16 cellular contexts compared by ENCODE assay signal in the genomic region with DNA sequence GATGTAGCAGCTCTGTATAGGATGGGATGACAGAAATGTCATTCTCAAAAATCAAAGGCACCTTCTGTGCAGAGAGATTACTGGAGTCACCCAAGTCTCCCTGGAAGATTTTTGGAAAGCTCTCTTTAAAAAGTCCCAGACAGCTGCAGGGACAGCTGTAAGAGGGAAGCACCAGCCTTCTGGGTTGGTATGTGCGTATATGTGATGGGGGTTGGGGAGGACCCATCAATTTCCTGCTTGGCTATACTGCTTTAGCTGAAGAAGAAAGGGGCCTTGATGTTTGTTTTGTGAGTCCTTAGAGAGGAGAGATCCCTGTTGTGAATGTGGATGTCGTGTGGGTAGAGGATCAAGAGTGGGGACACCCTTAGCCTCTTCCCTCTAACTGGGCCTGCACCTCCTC. TPM values are rescaled to one million over a fixed set of nuclear protein-coding genes. Genes with fewer than 3 reads are reported as not detected.
DNase-seq lines count a peak whose midpoint lies in the region; ATAC-seq and TF ChIP-seq lines count a peak whose summit lies in the region.
"Had no signal": no experiment of that assay in that cellular context is flagged by ENCODE, and none has a peak within 500 bp of the region (broad histone marks: within the 10 kb centered on the region; RNA-seq: fewer than 3 reads in every experiment).

No MANE protein-coding gene starts in this region.

- no peaks in the 10 kb centered on the region for H3K36me3 ChIP-seq in CD8-positive, alpha-beta memory T cell (ENCODE audit: insufficient read depth, low read length)
- H3K36me3 ChIP-seq in Loucy (ENCODE audit: insufficient read depth, low read length): no peaks in the 10 kb centered on the region
- H3K36me3 ChIP-seq: gastroesophageal sphincter, HAP-1 had no signal

- DNase-seq in CD8-positive, alpha-beta memory T cell: peak in 1 of 5 donors; percentile 55
- DNase-seq in central memory CD4-positive, alpha-beta T cell: peak; percentile 33
- DNase-seq in nephron progenitor cell: no peak
- DNase-seq in RPMI8226: no peak
- DNase-seq in left colon: no peak
- no peak for DNase-seq in SK-N-DZ (ENCODE audit: low spot score)
- DNase-seq in NCI-H2171 treated with DMSO at 0.1 percent for 48 hours (lab: John Stamatoyannopoulos, UW): no peak
- DNase-seq: amniotic stem cell, mesenchymal stem cell, NCI-H1105, NCI-H2227 treated with DMSO at 0.1 percent for 48 hours had no signal

- H3K4me3 Mint-ChIP-seq in CD8-positive, alpha-beta memory T cell: peak overlapping the region in 6 of 7 donors; percentile 33 to 82 (median 58)
- H3K4me3 Mint-ChIP-seq in nephron progenitor cell: no peak overlapping the region

- H3K9ac ChIP-seq in Loucy (ENCODE audit: low read depth, low read length, poor library complexity, severe bottlenecking): no peak overlapping the region

- H3K9me2 ChIP-seq in Loucy (replicated peaks; ENCODE audit: low read depth, low read length): no peaks in the 10 kb centered on the region

- TF ChIP-seq CTCF in Loucy (conservative IDR thresholded peaks at IDR 0.05; ENCODE audit: low read length) (no peak), nephron progenitor cell (IDR thresholded peaks at IDR 0.05) (no peak)

- H3K27me3 ChIP-seq in CD8-positive, alpha-beta memory T cell (ENCODE audit: insufficient read depth, low read length, poor library complexity, severe bottlenecking): no peaks in the 10 kb centered on the region
- H3K27me3 ChIP-seq in Loucy (ENCODE audit: insufficient read depth, low read length, poor library complexity, severe bottlenecking): no peaks in the 10 kb centered on the region
- H3K27me3 ChIP-seq: gastroesophageal sphincter had no signal

- peak overlapping the region; percentile 23 for H3K4me3 ChIP-seq in CD8-positive, alpha-beta memory T cell (ENCODE audit: low read length)
- H3K4me3 ChIP-seq in Loucy (ENCODE audit: low read length, poor library complexity, severe bottlenecking): no peak overlapping the region
- H3K4me3 ChIP-seq: gastroesophageal sphincter, HAP-1 had no signal

- H3K9me3 ChIP-seq in CD8-positive, alpha-beta memory T cell (ENCODE audit: low read length): no peaks in the 10 kb centered on the region
- no peaks in the 10 kb centered on the region for H3K9me3 ChIP-seq in Loucy (ENCODE audit: insufficient read depth, low read depth, low read length)
- H3K9me3 ChIP-seq: gastroesophageal sphincter, HAP-1 had no signal

- CTCF ChIA-PET in CD8-positive, alpha-beta memory T cell (lab: Charles Lee): interaction anchor here (0.8 to 1.4 kb wide), 5 partner anchors 9 to 29 kb away, joined by 3 to 4 read pairs (median 4); no protein-coding TSS in a partner anchor

- peak overlapping the region in 7 of 8 donors; percentile 72 to 90 (median 79) for H3K27ac Mint-ChIP-seq in CD8-positive, alpha-beta memory T cell
- H3K27ac Mint-ChIP-seq in nephron progenitor cell: peak overlapping the region; percentile 6

- peak overlapping the region; percentile 32; the same call in 1 of the 2 replicates for H2AFZ ChIP-seq in Loucy (ENCODE audit: low read length)

- peaks cover 63% of the 10 kb centered on the region for H3K4me1 ChIP-seq in CD8-positive, alpha-beta memory T cell (ENCODE audit: insufficient read depth, low read length)
- H3K4me1 ChIP-seq in Loucy (ENCODE audit: insufficient read depth, low read length, poor library complexity, severe bottlenecking): peaks cover 11% of the 10 kb centered on the region

- no peak overlapping the region for H3K27ac ChIP-seq in CD8-positive, alpha-beta memory T cell (ENCODE audit: low read depth, low read length)
- H3K27ac ChIP-seq: epithelial cell of prostate, gastroesophageal sphincter had no signal

- no peak overlapping the region for H3K4me2 ChIP-seq in Loucy (ENCODE audit: low read depth, low read length, poor library complexity, severe bottlenecking)

- H3K36me3 Mint-ChIP-seq in CD8-positive, alpha-beta memory T cell: peaks cover 0 to 6% (median 0%) of the 10 kb centered on the region in 3 donors
- H3K36me3 Mint-ChIP-seq in nephron progenitor cell (ENCODE audit: low read depth): no peaks in the 10 kb centered on the region

- H3K9me3 Mint-ChIP-seq in CD8-positive, alpha-beta memory T cell: no peaks in the 10 kb centered on the region
- H3K9me3 Mint-ChIP-seq in nephron progenitor cell: no peaks in the 10 kb centered on the region

- H4K20me1 ChIP-seq in Loucy (ENCODE audit: insufficient read depth, low read length, poor library complexity, severe bottlenecking): no peaks in the 10 kb centered on the region

- H3K79me2 ChIP-seq in Loucy (ENCODE audit: insufficient read depth, low read length): no peaks in the 10 kb centered on the region

- no peaks in the 10 kb centered on the region for H3F3A ChIP-seq in Loucy (ENCODE audit: low read depth)

- intact Hi-C loops in left colon (cut with DNase I, micrococcal nuclease): no loop called here

- H3K4me1 Mint-ChIP-seq in CD8-positive, alpha-beta memory T cell: peaks cover 46 to 76% (median 60%) of the 10 kb centered on the region in 3 donors
- peaks cover 17% of the 10 kb centered on the region for H3K4me1 Mint-ChIP-seq in nephron progenitor cell

- no peak for ATAC-seq in left colon
- ATAC-seq: gastroesophageal sphincter, HepG2 had no signal

- POLR2A ChIA-PET in CD8-positive, alpha-beta memory T cell (lab: Charles Lee): interaction anchor here (0.6 to 6.2 kb wide), 3 partner anchors 9 to 26 kb away, joined by 3 to 54 read pairs (median 12); no protein-coding TSS in a partner anchor

- no peaks in the 10 kb centered on the region for H3K27me3 Mint-ChIP-seq in CD8-positive, alpha-beta memory T cell
- peaks cover 4% of the 10 kb centered on the region for H3K27me3 Mint-ChIP-seq in nephron progenitor cell (ENCODE audit: low read depth, poor library complexity)

RNA-seq across cellular contexts. Expression of a gene that starts 5.4 kb away (rescaled TPM):
- 100 to 1,000 TPM; 132 to 133 TPM for total RNA-seq in CD8-positive, alpha-beta memory T cell
- 134 TPM for polyA plus RNA-seq in CD8-positive, alpha-beta memory T cell
- total RNA-seq in left colon: 100 to 1,000 TPM; 128 to 130 TPM
- polyA plus RNA-seq in SK-N-DZ (2014; cell fraction: cytosol; rRNA removed): 356 and 384 TPM in 2 replicates
- 132 and 178 TPM in 2 replicates for polyA plus RNA-seq in SK-N-DZ (2014; cell fraction: nucleus; rRNA removed)

RNA-seq across cellular contexts. Expression of a gene that starts 27.0 kb away (rescaled TPM):
- 10 to 100 TPM; 31.2 to 33.1 TPM for total RNA-seq in CD8-positive, alpha-beta memory T cell
- 10.4 TPM for polyA plus RNA-seq in CD8-positive, alpha-beta memory T cell
- 10 to 100 TPM; 24.3 to 29.7 TPM for total RNA-seq in left colon
- polyA plus RNA-seq in SK-N-DZ (2014; cell fraction: cytosol; rRNA removed): 8.3 and 8.5 TPM in 2 replicates
- polyA plus RNA-seq in SK-N-DZ (2014; cell fraction: nucleus; rRNA removed): 7.3 and 12.6 TPM in 2 replicates
